Comparison of ENCODE assay signal across 20 cellular contexts in genomic region chr5:154356958-154357357, GRCh38.
DNase-seq lines count a peak whose midpoint lies in the region; ATAC-seq, FAIRE-seq and TF ChIP-seq lines count a peak whose summit lies in the region.
"Had no signal": no experiment of that assay in that cellular context is flagged by ENCODE, and none has a peak within 500 bp of the region (broad histone marks: within the 10 kb centered on the region; RNA-seq: fewer than 3 reads in every experiment).

No MANE protein-coding gene starts in this region.

- H3K27ac ChIP-seq in ACC112 (ENCODE audit: low read depth, low read length), result peak overlapping the region; percentile 66
- no peak overlapping the region for H3K27ac ChIP-seq in PC-3 (ENCODE audit: low read length)
- H3K27ac ChIP-seq in K562 (ENCODE audit: extremely low read depth, low read depth, low read length), result no peak overlapping the region
- H3K27ac ChIP-seq: Peyer's patch had no signal

- WGBS in K562 (ENCODE audit: insufficient coverage, low coverage, missing lambda C conversion rate), result 67% methylated on average over 3 of the region's 3 CpGs

- H3K36me3 ChIP-seq in ACC112 (ENCODE audit: insufficient read depth, low read length), result no peaks in the 10 kb centered on the region
- no peaks in the 10 kb centered on the region for H3K36me3 ChIP-seq in PC-3 (ENCODE audit: low read depth, low read length)
- no peaks in the 10 kb centered on the region for H3K36me3 ChIP-seq in K562 (ENCODE audit: control insufficient read depth, insufficient read depth, low read length)
- H3K36me3 ChIP-seq: Peyer's patch had no signal

- in situ Hi-C loops in K562 (cut with MboI), result no loop called here

- H3K9me3 Mint-ChIP-seq in osteocyte (ENCODE audit: unreplicated experiment), result no peaks in the 10 kb centered on the region
- H3K9me3 Mint-ChIP-seq: CD4-positive, CD25-positive, alpha-beta regulatory T cell had no signal

- H3K9me1 ChIP-seq in K562 (ENCODE audit: control insufficient read depth, insufficient read depth, low read length), result peaks cover 3% of the 10 kb centered on the region

- H3K9me2 ChIP-seq in PC-3 (replicated peaks; ENCODE audit: low read length), result no peaks in the 10 kb centered on the region

- H3K4me1 Mint-ChIP-seq in osteocyte (ENCODE audit: unreplicated experiment), result peaks cover 86% of the 10 kb centered on the region

- no peak for TF ChIP-seq EP300 in K562 (IDR thresholded peaks at IDR 0.05; ENCODE audit: low read length)

- ATAC-seq in PC-3, result no peak
- no peak for ATAC-seq in K562
- no peak for ATAC-seq in HG03097 (IDR thresholded peaks at IDR 0.05; ENCODE audit: low FRiP score, unreplicated experiment)
- ATAC-seq: Right ventricle myocardium inferior had no signal

- H2AFZ ChIP-seq in ACC112 (ENCODE audit: low read length, unreplicated experiment) (no peak overlapping the region), PC-3 (ENCODE audit: low read length) (no peak overlapping the region), K562 (ENCODE audit: low read depth, low read length) (no peak overlapping the region)

- no peaks in the 10 kb centered on the region for H3K79me2 ChIP-seq in ACC112 (ENCODE audit: control insufficient read depth, insufficient read depth, low read length, unreplicated experiment)
- H3K79me2 ChIP-seq in PC-3 (ENCODE audit: low read length), result no peaks in the 10 kb centered on the region
- H3K79me2 ChIP-seq in K562 (ENCODE audit: control insufficient read depth, insufficient read depth, low read length), result no peaks in the 10 kb centered on the region

- TF ChIP-seq POLR2A in K562 (conservative IDR thresholded peaks at IDR 0.05), result no peak

- H3K4me3 Mint-ChIP-seq in osteocyte (ENCODE audit: unreplicated experiment), result no peak overlapping the region
- H3K4me3 Mint-ChIP-seq: CD4-positive, CD25-positive, alpha-beta regulatory T cell had no signal

- DNase-seq in PC-3 (no peak), K562 (ENCODE audit: extremely low read depth in 1 of 4, low spot score in 3 of 4) (no peak), osteocyte (ENCODE audit: extremely low spot score, unreplicated experiment) (no peak), NCI-H82 treated with DMSO at 0.1 percent for 48 hours (lab: John Stamatoyannopoulos, UW; ENCODE audit: unreplicated experiment) (no peak), putamen (ENCODE audit: low spot score) (no peak)
- DNase-seq in stimulated activated CD4-positive, alpha-beta T cell treated with anti-CD3 and anti-CD28 coated beads, Interleukin-2, amount 100 ng/mL, for 24 hours, result no peak
- DNase-seq: CD4-positive, CD25-positive, alpha-beta regulatory T cell; COR-L47; DMS79; H7; KBM-7; NCI-H1092 treated with DMSO at 0.1 percent for 48 hours; NCI-H1436 treated with DMSO at 0.1 percent for 48 hours; NCI-H1930; NCI-H510A; NCI-H748 treated with DMSO at 0.1 percent for 48 hours; Peyer's patch had no signal

- no peaks in the 10 kb centered on the region for H3K27me3 Mint-ChIP-seq in osteocyte (ENCODE audit: unreplicated experiment)
- H3K27me3 Mint-ChIP-seq: CD4-positive, CD25-positive, alpha-beta regulatory T cell had no signal

- H3F3A ChIP-seq in PC-3 (ENCODE audit: low read length, unreplicated experiment), result no peaks in the 10 kb centered on the region

- no peaks in the 10 kb centered on the region for H4K20me1 ChIP-seq in PC-3 (ENCODE audit: low read length)
- no peaks in the 10 kb centered on the region; the same call in 1 of the 2 replicates for H4K20me1 ChIP-seq in K562 (replicated peaks; ENCODE audit: control insufficient read depth, insufficient read depth, low read length)

- BruUV-seq in PC-3 (replicated peaks; lab: Mats Ljungman, UMichigan) (no TSS peak), K562 (replicated peaks; lab: Mats Ljungman, UMichigan) (no TSS peak)

- intact Hi-C loops in PC-3 (cut with micrococcal nuclease), result no loop called here
- intact Hi-C loops in K562 (cut with micrococcal nuclease), result no loop called here

- peaks cover 45% of the 10 kb centered on the region for H3K4me1 ChIP-seq in ACC112 (ENCODE audit: control insufficient read depth, insufficient read depth, low read length, unreplicated experiment)
- peaks cover 16% of the 10 kb centered on the region for H3K4me1 ChIP-seq in PC-3 (ENCODE audit: insufficient read depth, low read length)
- H3K4me1 ChIP-seq in K562 (replicated peaks in 1 of 2; ENCODE audit: control insufficient read depth in 2 of 2, insufficient read depth in 2 of 2, low read length in 2 of 2), result peaks cover 0 to 24% of the 10 kb centered on the region in 2 experiments; a peak in 3 of 5 replicates
- H3K4me1 ChIP-seq: Peyer's patch had no signal

- H3K9me3 ChIP-seq in PC-3 (ENCODE audit: low read length), result no peaks in the 10 kb centered on the region
- no peaks in the 10 kb centered on the region for H3K9me3 ChIP-seq in K562 (replicated peaks; ENCODE audit: control insufficient read depth, insufficient read depth, low read depth, low read length)
- H3K9me3 ChIP-seq: Peyer's patch had no signal

- peak overlapping the region; percentile 91 for H3K27ac Mint-ChIP-seq in osteocyte (ENCODE audit: unreplicated experiment)
- H3K27ac Mint-ChIP-seq: CD4-positive, CD25-positive, alpha-beta regulatory T cell had no signal

- TF ChIP-seq CTCF in PC-3 (conservative IDR thresholded peaks at IDR 0.05; ENCODE audit: low read depth, low read length), result no peak
- TF ChIP-seq CTCF in K562 (IDR thresholded peaks at IDR 0.05 in 2 of 3, conservative IDR thresholded peaks at IDR 0.05 in 1 of 3; ENCODE audit: insufficient read depth in 2 of 3, low read depth in 1 of 3, low read length in 3 of 3), result no peak
- no peak for TF ChIP-seq CTCF in osteocyte (IDR thresholded peaks at IDR 0.05)

- no peak overlapping the region for H3K9ac ChIP-seq in PC-3 (ENCODE audit: low read length)
- no peak overlapping the region for H3K9ac ChIP-seq in K562 (ENCODE audit: insufficient read depth in 1 of 2, low read depth in 2 of 2, low read length in 2 of 2)

- 0 out of 2 replicates have a peak overlapping the region, but pooled peaks have one; percentile 42 for H3K4me3 ChIP-seq in ACC112 (ENCODE audit: low read depth, low read length)
- no peak overlapping the region for H3K4me3 ChIP-seq in PC-3 (ENCODE audit: low read length)
- H3K4me3 ChIP-seq in K562, result no peak overlapping the region
- H3K4me3 ChIP-seq: Peyer's patch had no signal

- POLR2A ChIA-PET in PC-3 (lab: Charles Lee; ENCODE audit: unreplicated experiment), result no interaction called here
- POLR2A ChIA-PET in K562 (lab: Yijun Ruan, JAX), result no interaction called here

- peaks cover 2% of the 10 kb centered on the region for H3K36me3 Mint-ChIP-seq in osteocyte (ENCODE audit: unreplicated experiment)

- H3K4me2 ChIP-seq in PC-3 (ENCODE audit: low read length) (peak overlapping the region; percentile 62; the same call in 1 of the 2 replicates), K562 (ENCODE audit: insufficient read depth, low read length) (no peak overlapping the region)

- no peak for FAIRE-seq in K562 (lab: Jason Lieb, UNC)

- H3K27me3 ChIP-seq in ACC112 (ENCODE audit: insufficient read depth, low read length) (no peaks in the 10 kb centered on the region), PC-3 (ENCODE audit: low read length) (no peaks in the 10 kb centered on the region), K562 (ENCODE audit: control insufficient read depth in 2 of 2, insufficient read depth in 2 of 2, low read length in 2 of 2) (no peaks in the 10 kb centered on the region; a peak in 1 of 5 replicates)
- H3K27me3 ChIP-seq: Peyer's patch had no signal

- no peak for TF ChIP-seq RAD21 in K562 (CRISPR knock-in tag; conservative IDR thresholded peaks at IDR 0.05 in 1 of 2, IDR thresholded peaks at IDR 0.05 in 1 of 2)

- CTCF ChIA-PET in PC-3 (lab: Charles Lee), result no interaction called here
- CTCF ChIA-PET in K562 (lab: Yijun Ruan, JAX; ENCODE audit: low intra/inter-chr PET ratio), result no interaction called here

TF ChIP-seq in K562, 482 proteins besides CTCF, POLR2A, EP300 and RAD21 (continues in another document):
- TF ChIP-seq ZNF512 (tag; IDR thresholded peaks at IDR 0.05) (no peak), NCOA1 (IDR thresholded peaks at IDR 0.05; ENCODE audit: low read depth) (no peak), KDM5B (IDR thresholded peaks at IDR 0.05; ENCODE audit: insufficient replicate concordance, low read depth, low read length) (no peak), PHTF2 (CRISPR knock-in tag; IDR thresholded peaks at IDR 0.05) (no peak), ZNF316 (IDR thresholded peaks at IDR 0.05) (peak; percentile 64; the same call in 1 of the 2 replicates), IRF2 (CRISPR knock-in tag; IDR thresholded peaks at IDR 0.05) (no peak), ELF4 (CRISPR knock-in tag; IDR thresholded peaks at IDR 0.05) (no peak), GATAD2A (IDR thresholded peaks at IDR 0.05) (no peak), CBX8 (IDR thresholded peaks at IDR 0.05; ENCODE audit: borderline replicate concordance, extremely low read depth, low read depth, low read length, poor library complexity, severe bottlenecking) (no peak), ZNF239 (CRISPR knock-in tag; IDR thresholded peaks at IDR 0.05) (no peak), MAZ (CRISPR knock-in tag; conservative IDR thresholded peaks at IDR 0.05 in 1 of 2, IDR thresholded peaks at IDR 0.05 in 1 of 2) (no peak), FOXP1 (CRISPR knock-in tag; IDR thresholded peaks at IDR 0.05) (no peak), ZNF311 (CRISPR knock-in tag; IDR thresholded peaks at IDR 0.05) (no peak), MAFF (IDR thresholded peaks at IDR 0.05; ENCODE audit: low read length) (peak; percentile 49; the same call in 1 of the 2 replicates), ERF (CRISPR knock-in tag; IDR thresholded peaks at IDR 0.05) (no peak), ZNF134 (CRISPR knock-in tag; conservative IDR thresholded peaks at IDR 0.05) (no peak), HDAC1 (IDR thresholded peaks at IDR 0.05) (no peak)
